Comparison of ENCODE assay signal across 2 cellular contexts in the genomic region with DNA sequence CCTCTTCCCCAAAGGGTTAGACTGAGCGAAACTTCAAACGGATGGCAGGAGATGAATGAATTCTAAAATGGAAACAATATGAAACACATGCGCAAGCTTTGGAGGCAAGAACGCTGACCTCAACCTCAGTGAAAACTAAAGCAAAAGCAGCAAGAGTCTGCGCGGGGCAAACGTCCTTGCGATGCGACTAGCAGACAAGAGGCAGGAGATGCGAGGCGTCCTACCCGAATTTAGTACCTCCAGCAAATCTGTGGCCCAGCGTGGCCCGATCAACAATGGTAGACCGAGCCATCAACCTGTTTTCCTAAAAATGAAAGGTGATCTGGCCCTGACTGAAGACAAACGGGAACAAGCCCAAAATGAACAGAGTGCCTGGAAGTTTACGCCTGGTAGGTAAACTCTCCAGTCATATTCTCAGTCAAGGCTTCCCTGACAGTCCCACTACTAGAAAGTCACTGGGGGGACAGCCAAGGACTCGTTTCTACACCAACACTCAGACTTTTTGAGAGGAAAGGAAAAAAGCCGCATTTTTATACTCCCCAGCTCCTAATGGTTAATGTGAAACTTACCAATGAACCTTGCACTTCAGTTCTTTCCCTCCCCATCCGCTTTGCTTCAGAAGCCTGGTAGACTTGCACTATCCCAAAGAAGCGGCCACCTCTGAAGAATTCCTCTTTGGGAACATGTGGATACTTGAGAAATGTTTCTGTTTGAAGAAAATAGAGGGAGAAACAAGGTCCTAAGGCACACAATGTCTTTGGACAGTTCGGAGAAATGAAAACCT.
TF ChIP-seq lines count a peak whose summit lies in the region.

No MANE protein-coding gene starts in this region.

TF ChIP-seq in IMR-90, 13 proteins besides CTCF, POLR2A, EP300 and RAD21:
- TF ChIP-seq MAZ (IDR thresholded peaks at IDR 0.05; ENCODE audit: borderline replicate concordance, low read depth, low read length) = no peak
- TF ChIP-seq, protein P1, sequence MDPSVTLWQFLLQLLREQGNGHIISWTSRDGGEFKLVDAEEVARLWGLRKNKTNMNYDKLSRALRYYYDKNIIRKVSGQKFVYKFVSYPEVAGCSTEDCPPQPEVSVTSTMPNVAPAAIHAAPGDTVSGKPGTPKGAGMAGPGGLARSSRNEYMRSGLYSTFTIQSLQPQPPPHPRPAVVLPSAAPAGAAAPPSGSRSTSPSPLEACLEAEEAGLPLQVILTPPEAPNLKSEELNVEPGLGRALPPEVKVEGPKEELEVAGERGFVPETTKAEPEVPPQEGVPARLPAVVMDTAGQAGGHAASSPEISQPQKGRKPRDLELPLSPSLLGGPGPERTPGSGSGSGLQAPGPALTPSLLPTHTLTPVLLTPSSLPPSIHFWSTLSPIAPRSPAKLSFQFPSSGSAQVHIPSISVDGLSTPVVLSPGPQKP (IDR thresholded peaks at IDR 0.05; ENCODE audit: borderline replicate concordance, low read depth, low read length) = no peak
- no peak for TF ChIP-seq NFE2L2 (IDR thresholded peaks at IDR 0.05; ENCODE audit: low read depth, low read length)
- TF ChIP-seq MXI1 (IDR thresholded peaks at IDR 0.05; ENCODE audit: borderline replicate concordance, low read depth, low read length) = no peak
- TF ChIP-seq FOS (IDR thresholded peaks at IDR 0.05; ENCODE audit: low read depth, low read length) = no peak
- no peak for TF ChIP-seq RCOR1 (IDR thresholded peaks at IDR 0.05; ENCODE audit: insufficient replicate concordance, low read length)
- no peak for TF ChIP-seq RFX5 (IDR thresholded peaks at IDR 0.05; ENCODE audit: low read depth, low read length)
- no peak for TF ChIP-seq CHD1 (IDR thresholded peaks at IDR 0.05; ENCODE audit: low read depth, low read length)
- no peak for TF ChIP-seq SMC3 (IDR thresholded peaks at IDR 0.05; ENCODE audit: low read depth, low read length)
- TF ChIP-seq USF2 (IDR thresholded peaks at IDR 0.05; ENCODE audit: low read depth, low read length) = no peak
- TF ChIP-seq BHLHE40 (IDR thresholded peaks at IDR 0.05; ENCODE audit: low read depth, low read length) = no peak
- TF ChIP-seq CEBPB (IDR thresholded peaks at IDR 0.05; ENCODE audit: low read depth, low read length) = no peak

TF ChIP-seq in endothelial cell of umbilical vein, 7 proteins besides CTCF, POLR2A, EP300 and RAD21:
- no peak for TF ChIP-seq EZH2 (IDR thresholded peaks at IDR 0.05; ENCODE audit: borderline replicate concordance, low read depth, low read length, severe bottlenecking)
- TF ChIP-seq JUN (IDR thresholded peaks at IDR 0.05; ENCODE audit: borderline replicate concordance, insufficient read depth, insufficient read length, low read depth) = no peak
- TF ChIP-seq GATA2 (IDR thresholded peaks at IDR 0.05; ENCODE audit: insufficient read depth, insufficient read length, low read depth, low read length) = no peak
- TF ChIP-seq MYC (IDR thresholded peaks at IDR 0.05; ENCODE audit: low read depth, low read length) = no peak
- no peak for TF ChIP-seq POLR2AphosphoS5 (IDR thresholded peaks at IDR 0.05; ENCODE audit: insufficient read depth, low read depth, low read length)
- no peak for TF ChIP-seq FOS (IDR thresholded peaks at IDR 0.05; ENCODE audit: borderline replicate concordance, insufficient read depth, low read length)
- TF ChIP-seq MAX (IDR thresholded peaks at IDR 0.05; ENCODE audit: insufficient read depth, insufficient read length) = no peak
